2 cellular contexts compared by ENCODE assay signal in genomic region chr14:63443361-63443760, GRCh38.
TF ChIP-seq lines count a peak whose summit lies in the region.

No MANE protein-coding gene starts in this region.

TF ChIP-seq in HepG2, 621 proteins besides CTCF, POLR2A, EP300 and RAD21 (continued from another document and continues in another):
- no peak for TF ChIP-seq KIAA2018 (CRISPR knock-in tag; IDR thresholded peaks at IDR 0.05; ENCODE audit: borderline replicate concordance)
- TF ChIP-seq ZBTB26 (CRISPR knock-in tag; IDR thresholded peaks at IDR 0.05; ENCODE audit: borderline replicate concordance), result no peak
- TF ChIP-seq ZNF704 (CRISPR knock-in tag; IDR thresholded peaks at IDR 0.05; ENCODE audit: borderline replicate concordance), result no peak

TF ChIP-seq in WTC11, 78 proteins besides CTCF, POLR2A, EP300 and RAD21 (continued from another document):
- no peak for TF ChIP-seq STAT6 (CRISPR knock-in tag; conservative IDR thresholded peaks at IDR 0.05; ENCODE audit: low read depth)
- no peak for TF ChIP-seq CDX4 (CRISPR knock-in tag; IDR thresholded peaks at IDR 0.05; ENCODE audit: borderline replicate concordance)
- TF ChIP-seq ZNF416 (CRISPR knock-in tag; IDR thresholded peaks at IDR 0.05), result no peak
- TF ChIP-seq E2F4 (CRISPR knock-in tag; IDR thresholded peaks at IDR 0.05; ENCODE audit: borderline replicate concordance, low read depth), result no peak
- TF ChIP-seq TEAD1 (CRISPR knock-in tag; IDR thresholded peaks at IDR 0.05), result no peak
- no peak for TF ChIP-seq HMGXB4 (CRISPR knock-in tag; IDR thresholded peaks at IDR 0.05)
- TF ChIP-seq ZNF121 (CRISPR knock-in tag; IDR thresholded peaks at IDR 0.05), result no peak
- no peak for TF ChIP-seq ZMAT4 (CRISPR knock-in tag; IDR thresholded peaks at IDR 0.05)
- no peak for TF ChIP-seq ATF3 (CRISPR knock-in tag; conservative IDR thresholded peaks at IDR 0.05)
- TF ChIP-seq GTF2I (CRISPR knock-in tag; conservative IDR thresholded peaks at IDR 0.05), result no peak
- no peak for TF ChIP-seq SP1 (CRISPR knock-in tag; conservative IDR thresholded peaks at IDR 0.05)
- no peak for TF ChIP-seq ZNF281 (CRISPR knock-in tag; IDR thresholded peaks at IDR 0.05)
- no peak for TF ChIP-seq SMAD3 (CRISPR knock-in tag; IDR thresholded peaks at IDR 0.05; ENCODE audit: borderline replicate concordance)
- TF ChIP-seq ZNF671 (CRISPR knock-in tag; IDR thresholded peaks at IDR 0.05), result no peak
TF ChIP-seq in WTC11: peak in this region for 0.
